Comparison of ENCODE assay signal across 12 cellular contexts in genomic region chr16:66898207-66898606, GRCh38. TPM values are rescaled to one million over a fixed set of nuclear protein-coding genes. Genes with fewer than 3 reads are reported as not detected.
A peak's percentile ranks its signal among the peaks of the same experiment; 100 is the strongest.
DNase-seq lines count a peak whose midpoint lies in the region; ATAC-seq and TF ChIP-seq lines count a peak whose summit lies in the region.
"Had no signal": no experiment of that assay in that cellular context is flagged by ENCODE, and none has a peak within 500 bp of the region (broad histone marks: within the 10 kb centered on the region; RNA-seq: fewer than 3 reads in every experiment).

No MANE protein-coding gene starts in this region.

- H3K27me3 ChIP-seq in esophagus squamous epithelium = no peaks in the 10 kb centered on the region
- H3K27me3 ChIP-seq in ovary = no peaks in the 10 kb centered on the region

- H3K4me1 ChIP-seq in esophagus squamous epithelium = peaks cover 50 to 83% (median 67%) of the 10 kb centered on the region in 3 donors
- H3K4me1 ChIP-seq in ovary (ENCODE audit: insufficient read depth) = peaks cover 32% of the 10 kb centered on the region

- H3K27ac Mint-ChIP-seq in WTC11 = no peak overlapping the region

- no peaks in the 10 kb centered on the region for H3K9me3 Mint-ChIP-seq in WTC11

- H3K4me1 Mint-ChIP-seq in WTC11 = peaks cover 8% of the 10 kb centered on the region

- no peaks in the 10 kb centered on the region; the same call in 1 of the 2 replicates for H3K27me3 Mint-ChIP-seq in WTC11 (ENCODE audit: low read depth)

- H3K4me3 ChIP-seq in esophagus squamous epithelium = no peak overlapping the region
- H3K4me3 ChIP-seq in ovary = no peak overlapping the region

- DNase-seq in AG08395 (ENCODE audit: low spot score) (peak; percentile 38), NCI-H226 (peak; percentile 41), esophagus squamous epithelium (lab: John Stamatoyannopoulos, UW) (no peak), ovary (peak; percentile 76 to 85 (median 79)), WTC11 (ENCODE audit: low spot score) (no peak), foreskin melanocyte (no peak)
- DNase-seq: effector CD4-positive, alpha-beta T cell; retina; SHP77 treated with DMSO at 0.1 percent for 48 hours had no signal

- H3K9me3 ChIP-seq in esophagus squamous epithelium = no peaks in the 10 kb centered on the region
- no peaks in the 10 kb centered on the region for H3K9me3 ChIP-seq in ovary

- no peak for TF ChIP-seq POLR2A in esophagus squamous epithelium (IDR thresholded peaks at IDR 0.05)
- TF ChIP-seq POLR2A in ovary (IDR thresholded peaks at IDR 0.05) = no peak

- no peaks in the 10 kb centered on the region for H3K36me3 Mint-ChIP-seq in WTC11

- intact Hi-C loops in esophagus squamous epithelium (cut with DNase I) (loop anchor here (5.0 kb wide), 1 partner anchor 34 kb away; the partner anchor contains the start of gene CIAO2B), ovary (cut with DNase I) (loop anchor here in 3 of 4 donors (5.0 to 10.0 kb wide), 2 partner anchors 34 to 257 kb away; partner anchors contain the start of genes CIAO2B (in 2 of the 3), B3GNT9 (in 1 of the 3), FBXL8 (in 1 of the 3) and TRADD (in 1 of the 3))

- WGBS in esophagus squamous epithelium, 2 donors = 43 to 49% methylated on average over 2 to 3 of the region's 3 CpGs
- 1 to 22% (median 3%) methylated on average over 3 of the region's 3 CpGs for WGBS in ovary, 3 donors

- TF ChIP-seq CTCF in esophagus squamous epithelium (IDR thresholded peaks at IDR 0.05) (no peak), ovary (IDR thresholded peaks at IDR 0.05) (no peak), WTC11 (IDR thresholded peaks at IDR 0.05) (no peak)

- no peak overlapping the region for H3K4me3 Mint-ChIP-seq in WTC11

- POLR2A ChIA-PET in WTC11 (lab: Charles Lee) = no interaction called here

- ATAC-seq in GM19035 (IDR thresholded peaks at IDR 0.05; ENCODE audit: unreplicated experiment) (no peak), WTC11 (no peak), GM18498 (IDR thresholded peaks at IDR 0.05; ENCODE audit: unreplicated experiment) (no peak)

- H3K36me3 ChIP-seq in esophagus squamous epithelium (no peaks in the 10 kb centered on the region), ovary (no peaks in the 10 kb centered on the region)

- TF ChIP-seq EP300 in ovary (IDR thresholded peaks at IDR 0.05) = no peak

- H3K27ac ChIP-seq in esophagus squamous epithelium (peak overlapping the region; percentile 80 to 93 (median 90)), ovary (peak overlapping the region in 1 of 2 donors; percentile 45)

- CTCF ChIA-PET in WTC11 (lab: Charles Lee) = interaction anchor here (0.6 to 11.5 kb wide), 4 partner anchors 12 to 145 kb away, joined by 3 to 175 read pairs (median 18); partner anchors contain the start of gene RRAD

TF ChIP-seq in WTC11, 78 proteins besides CTCF, POLR2A, EP300 and RAD21 (continues in another document):
- TF ChIP-seq EMX1 (CRISPR knock-in tag; IDR thresholded peaks at IDR 0.05) (no peak), GABPB1 (CRISPR knock-in tag; IDR thresholded peaks at IDR 0.05) (no peak), ATF2 (CRISPR knock-in tag; IDR thresholded peaks at IDR 0.05; ENCODE audit: borderline replicate concordance, low read depth) (no peak), OVOL2 (CRISPR knock-in tag; IDR thresholded peaks at IDR 0.05; ENCODE audit: borderline replicate concordance) (no peak), ATF3 (CRISPR knock-in tag; conservative IDR thresholded peaks at IDR 0.05) (no peak), E2F5 (CRISPR knock-in tag; IDR thresholded peaks at IDR 0.05) (no peak), NFATC4 (CRISPR knock-in tag; IDR thresholded peaks at IDR 0.05) (no peak), FOXP1 (CRISPR knock-in tag; IDR thresholded peaks at IDR 0.05; ENCODE audit: borderline replicate concordance) (no peak), TP53 (CRISPR knock-in tag; IDR thresholded peaks at IDR 0.05) (no peak), HMGA2 (CRISPR knock-in tag; IDR thresholded peaks at IDR 0.05) (no peak), ARID4B (CRISPR knock-in tag; IDR thresholded peaks at IDR 0.05; ENCODE audit: borderline replicate concordance) (no peak), PREB (CRISPR knock-in tag; IDR thresholded peaks at IDR 0.05; ENCODE audit: borderline replicate concordance) (no peak), CREM (CRISPR knock-in tag; IDR thresholded peaks at IDR 0.05) (no peak)

RNA-seq across cellular contexts. Expression of gene PDP2, which starts 17.9 kb away (rescaled TPM):
- 10 to 100 TPM in 2 of 4 donors, 1 to 10 TPM in 2; 4.1 to 12.9 (median 9.4) TPM for total RNA-seq in esophagus squamous epithelium
- 10 to 100 TPM in 5 of 7 donors, 1 to 10 TPM in 2; 3.9 to 23.3 (median 18.5) TPM for total RNA-seq in ovary
- polyA plus RNA-seq in ovary = 10 to 100 TPM in 1 of 2 donors, 1 to 10 TPM in 1; 9.4 to 27.9 TPM
- total RNA-seq in WTC11 (2021) = 26.4 to 28.4 TPM (median 27.0 TPM) in 3 replicates

RNA-seq across cellular contexts. Expression of gene CDH16, which starts 20.5 kb away (rescaled TPM):
- 1 to 10 TPM; 1.9 to 6.3 (median 4.1) TPM for total RNA-seq in esophagus squamous epithelium
- 10 to 100 TPM in 1 of 7 donors, 1 to 10 TPM in 1, under 1 TPM in 3, not detected in 2; 0.12 to 19.2 (median 0.57) TPM for total RNA-seq in ovary
- polyA plus RNA-seq in ovary = not detected
- not detected in 3 replicates for total RNA-seq in WTC11 (2021)
- total RNA-seq: urinary bladder had no signal
- polyA plus RNA-seq: urinary bladder had no signal

RNA-seq across cellular contexts. Expression of gene RRAD, which starts 27.1 kb away (rescaled TPM):
- total RNA-seq in esophagus squamous epithelium (100 to 1,000 TPM in 2 of 4 donors, 10 to 100 TPM in 2; 68.7 to 208 (median 129) TPM), ovary (10 to 100 TPM in 5 of 7 donors, 1 to 10 TPM in 2; 5.6 to 43.1 (median 12.1) TPM), WTC11 (2021) (0.16 to 0.52 TPM (median 0.18 TPM) in 3 replicates)
- polyA plus RNA-seq in ovary = 10 to 100 TPM in 1 of 2 donors, 1 to 10 TPM in 1; 2.3 to 22.3 TPM

RNA-seq across cellular contexts. Expression of gene CIAO2B, which starts 36.0 kb away (rescaled TPM):
- total RNA-seq in esophagus squamous epithelium = 100 to 1,000 TPM; 112 to 153 (median 126) TPM
- 10 to 100 TPM; 57.7 to 77.8 (median 66.7) TPM for total RNA-seq in ovary
- polyA plus RNA-seq in ovary = 100 to 1,000 TPM in 1 of 2 donors, 10 to 100 TPM in 1; 40.1 to 150 TPM
- total RNA-seq in WTC11 (2021) = 59.7 to 72.7 TPM (median 71.4 TPM) in 3 replicates

RNA-seq across cellular contexts. Expression of gene CES2, which starts 37.1 kb away (rescaled TPM):
- total RNA-seq in esophagus squamous epithelium = 100 to 1,000 TPM; 120 to 250 (median 170) TPM
- total RNA-seq in ovary = 10 to 100 TPM; 25.5 to 51.9 (median 42.2) TPM
- 10 to 100 TPM; 29.4 to 38.9 TPM for polyA plus RNA-seq in ovary
- total RNA-seq in WTC11 (2021) = 21.6 to 29.7 TPM (median 23.2 TPM) in 3 replicates

Comparison
In these comparisons a context has a peak if more than half of its experiments do, and no peak if none do; other contexts are left out.
1. DNase-seq: peak in AG08395 (single experiment), NCI-H226 (single experiment) and ovary (5 of 5); none in esophagus squamous epithelium (single experiment), WTC11 (single experiment) and foreskin melanocyte (single experiment).